In the genomic region with DNA sequence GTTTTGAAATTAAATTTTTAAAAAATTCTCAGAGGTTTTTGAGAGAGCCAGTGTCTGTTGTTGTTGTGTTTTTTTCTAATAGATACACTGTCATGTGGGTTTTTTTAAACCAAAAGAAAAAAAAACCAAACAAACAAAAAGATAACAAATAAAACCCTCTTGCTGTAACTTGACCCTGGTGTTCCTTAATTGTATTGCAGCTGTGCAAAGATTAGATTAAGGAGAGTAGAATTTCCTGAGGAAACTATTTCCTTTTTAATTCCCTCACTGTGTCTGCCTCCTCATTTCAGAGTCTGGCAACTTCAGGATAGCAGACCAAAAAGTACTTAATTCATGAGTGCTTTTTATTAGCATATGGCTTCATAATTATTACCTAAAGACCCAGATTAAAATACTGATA, we compare ENCODE assay signal across 13 cellular contexts.
A peak's percentile ranks its signal among the peaks of the same experiment; 100 is the strongest.
DNase-seq lines count a peak whose midpoint lies in the region; FAIRE-seq and TF ChIP-seq lines count a peak whose summit lies in the region.
"Had no signal": no experiment of that assay in that cellular context is flagged by ENCODE, and none has a peak within 500 bp of the region (broad histone marks: within the 10 kb centered on the region; RNA-seq: fewer than 3 reads in every experiment).

No MANE protein-coding gene starts in this region.

- H3K27me3 Mint-ChIP-seq in progenitor cell of endocrine pancreas: no peaks in the 10 kb centered on the region
- H3K27me3 Mint-ChIP-seq: activated naive CD8-positive, alpha-beta T cell treated with anti-CD3 and anti-CD28 coated beads, Interleukin-2, amount 50 U/mL, for 24 hours had no signal

- H3K36me3 Mint-ChIP-seq in progenitor cell of endocrine pancreas (ENCODE audit: insufficient read depth): no peaks in the 10 kb centered on the region

- peaks cover 27% of the 10 kb centered on the region for H3K4me1 Mint-ChIP-seq in progenitor cell of endocrine pancreas (ENCODE audit: low read depth)
- H3K4me1 Mint-ChIP-seq: activated naive CD8-positive, alpha-beta T cell treated with anti-CD3 and anti-CD28 coated beads, Interleukin-2, amount 50 U/mL, for 24 hours had no signal

- no peak overlapping the region for H3K4me3 ChIP-seq in choroid plexus epithelial cell (ENCODE audit: low read depth, low read length)

- DNase-seq in NCI-H2029 (lab: John Stamatoyannopoulos, UW) (peak; percentile 2), NCI-H2029 treated with DMSO at 0.1 percent for 48 hours (lab: John Stamatoyannopoulos, UW) (no peak), NCI-H524 treated with DMSO at 0.1 percent for 48 hours (lab: John Stamatoyannopoulos, UW) (peak; percentile 70), choroid plexus epithelial cell (ENCODE audit: low read depth) (peak; percentile 24), progenitor cell of endocrine pancreas (ENCODE audit: low spot score, unreplicated experiment) (no peak), hepatic stellate cell (ENCODE audit: low spot score) (no peak), HTR-8/SVneo (ENCODE audit: insufficient read length, low spot score) (no peak), nucleus accumbens (lab: John Stamatoyannopoulos, UW) (no peak)
- DNase-seq: activated CD8-positive, alpha-beta memory T cell treated with anti-CD3 and anti-CD28 coated beads, Interleukin-2, amount 50 U/mL, for 4 hours; activated naive CD8-positive, alpha-beta T cell treated with anti-CD3 and anti-CD28 coated beads, Interleukin-2, amount 50 U/mL, for 24 hours; EL; NCI-H526 treated with DMSO at 0.1 percent for 48 hours; T-helper 1 cell had no signal

- TF ChIP-seq CTCF in choroid plexus epithelial cell (conservative IDR thresholded peaks at IDR 0.05; ENCODE audit: low read depth, low read length): no peak
- peak; percentile 52 for TF ChIP-seq CTCF in progenitor cell of endocrine pancreas (IDR thresholded peaks at IDR 0.05; ENCODE audit: unreplicated experiment)

- no peak overlapping the region for H3K4me3 Mint-ChIP-seq in progenitor cell of endocrine pancreas (ENCODE audit: low read depth)
- H3K4me3 Mint-ChIP-seq: activated naive CD8-positive, alpha-beta T cell treated with anti-CD3 and anti-CD28 coated beads, Interleukin-2, amount 50 U/mL, for 24 hours had no signal

- peaks cover 6% of the 10 kb centered on the region for H3K9me3 Mint-ChIP-seq in progenitor cell of endocrine pancreas (ENCODE audit: low read depth)
- H3K9me3 Mint-ChIP-seq: activated naive CD8-positive, alpha-beta T cell treated with anti-CD3 and anti-CD28 coated beads, Interleukin-2, amount 50 U/mL, for 24 hours had no signal

- no peak overlapping the region for H3K27ac Mint-ChIP-seq in progenitor cell of endocrine pancreas
- H3K27ac Mint-ChIP-seq: activated naive CD8-positive, alpha-beta T cell treated with anti-CD3 and anti-CD28 coated beads, Interleukin-2, amount 50 U/mL, for 24 hours had no signal

- no peak for FAIRE-seq in HTR-8/SVneo (lab: Jason Lieb, UNC)

Comparison
In these comparisons a context has a peak if more than half of its experiments do, and no peak if none do; other contexts are left out.
1. DNase-seq: peak in NCI-H2029 (single experiment), NCI-H524 treated with DMSO at 0.1 percent for 48 hours (single experiment) and choroid plexus epithelial cell (single experiment); none in NCI-H2029 treated with DMSO at 0.1 percent for 48 hours (single experiment), progenitor cell of endocrine pancreas (single experiment), hepatic stellate cell (single experiment), HTR-8/SVneo (single experiment) and nucleus accumbens (0 of 56).